In genomic region chr19:2056810-2057192, GRCh38 we compare ENCODE assay signal across 9 cellular contexts. TPM values are rescaled to one million over a fixed set of nuclear protein-coding genes. Genes with fewer than 3 reads are reported as not detected.
DNase-seq lines count a peak whose midpoint lies in the region; ATAC-seq, FAIRE-seq and TF ChIP-seq lines count a peak whose summit lies in the region.
"Had no signal": no experiment of that assay in that cellular context is flagged by ENCODE, and none has a peak within 500 bp of the region (broad histone marks: within the 10 kb centered on the region; RNA-seq: fewer than 3 reads in every experiment).

No MANE protein-coding gene starts in this region.

- peak overlapping the region; percentile 71 to 81 for H3K27ac ChIP-seq in kidney (ENCODE audit: low read depth in 2 of 2, low read length in 2 of 2)

- no peak for FAIRE-seq in kidney (lab: Jason Lieb, UNC)

- H3K4me1 Mint-ChIP-seq in HFFc6 (ENCODE audit: low read depth) = peaks cover 28% of the 10 kb centered on the region
- peaks cover 40% of the 10 kb centered on the region for H3K4me1 Mint-ChIP-seq in activated CD4-positive, alpha-beta memory T cell treated with anti-CD3 and anti-CD28 coated beads for 36 hours (ENCODE audit: low read depth)
- H3K4me1 Mint-ChIP-seq in stimulated activated memory B cell treated with anti-CD40 and anti-IgM and Interleukin-4, amounts not matched to agents 10 μg/mL and 1 μg/mL and 100 μg/mL, for 72 hours = peaks cover 72% of the 10 kb centered on the region

- no peaks in the 10 kb centered on the region for H3K9me3 Mint-ChIP-seq in HFFc6
- no peaks in the 10 kb centered on the region for H3K9me3 Mint-ChIP-seq in activated CD4-positive, alpha-beta memory T cell treated with anti-CD3 and anti-CD28 coated beads for 36 hours
- no peaks in the 10 kb centered on the region for H3K9me3 Mint-ChIP-seq in stimulated activated memory B cell treated with anti-CD40 and anti-IgM and Interleukin-4, amounts not matched to agents 10 μg/mL and 1 μg/mL and 100 μg/mL, for 72 hours

- DNase-seq in HFFc6 = no peak
- DNase-seq in activated CD4-positive, alpha-beta memory T cell treated with anti-CD3 and anti-CD28 coated beads for 36 hours = no peak
- peak; percentile 81 for DNase-seq in kidney
- no peak for DNase-seq in GOT3 (lab: John Stamatoyannopoulos, UW)
- DNase-seq in pons (ENCODE audit: low spot score) = no peak
- DNase-seq: NCI-H2107 had no signal

- no peaks in the 10 kb centered on the region for H3K36me3 Mint-ChIP-seq in HFFc6 (ENCODE audit: low read depth)
- H3K36me3 Mint-ChIP-seq in activated CD4-positive, alpha-beta memory T cell treated with anti-CD3 and anti-CD28 coated beads for 36 hours = peaks cover 2% of the 10 kb centered on the region
- H3K36me3 Mint-ChIP-seq in stimulated activated memory B cell treated with anti-CD40 and anti-IgM and Interleukin-4, amounts not matched to agents 10 μg/mL and 1 μg/mL and 100 μg/mL, for 72 hours = no peaks in the 10 kb centered on the region

- POLR2A ChIA-PET in activated CD4-positive, alpha-beta memory T cell treated with anti-CD3 and anti-CD28 coated beads for 36 hours (lab: Charles Lee) = no interaction called here

- H3K9me3 ChIP-seq in kidney (ENCODE audit: control insufficient read depth in 1 of 2, low read length in 2 of 2) = no peaks in the 10 kb centered on the region

- CTCF ChIA-PET in activated CD4-positive, alpha-beta memory T cell treated with anti-CD3 and anti-CD28 coated beads for 36 hours (lab: Charles Lee) = interaction anchor here (1.4 kb wide), 1 partner anchor 12 kb away, joined by 6 read pairs; no protein-coding TSS in a partner anchor

- peaks cover 1% of the 10 kb centered on the region for H3K27me3 Mint-ChIP-seq in HFFc6 (ENCODE audit: insufficient read depth)
- H3K27me3 Mint-ChIP-seq in activated CD4-positive, alpha-beta memory T cell treated with anti-CD3 and anti-CD28 coated beads for 36 hours = no peaks in the 10 kb centered on the region
- H3K27me3 Mint-ChIP-seq in stimulated activated memory B cell treated with anti-CD40 and anti-IgM and Interleukin-4, amounts not matched to agents 10 μg/mL and 1 μg/mL and 100 μg/mL, for 72 hours = no peaks in the 10 kb centered on the region

- no peak overlapping the region for H3K4me3 ChIP-seq in kidney (ENCODE audit: low read length in 2 of 2)
- H3K4me3 ChIP-seq: hepatocyte had no signal

- no peaks in the 10 kb centered on the region for H3K36me3 ChIP-seq in kidney (ENCODE audit: control insufficient read depth in 1 of 2, insufficient read depth in 2 of 2, low read length in 2 of 2)

- H3K9ac ChIP-seq in kidney (ENCODE audit: low read length in 2 of 2) = no peak overlapping the region

- TF ChIP-seq CTCF in HFFc6 (IDR thresholded peaks at IDR 0.05) (no peak), kidney (IDR thresholded peaks at IDR 0.05; ENCODE audit: borderline replicate concordance, extremely low read depth, insufficient read depth) (no peak)

- intact Hi-C loops in activated CD4-positive, alpha-beta memory T cell treated with anti-CD3 and anti-CD28 coated beads for 36 hours (cut with micrococcal nuclease) = no loop called here
- intact Hi-C loops in kidney (cut with DNase I) = no loop called here

- no peak overlapping the region for H3K4me3 Mint-ChIP-seq in HFFc6
- H3K4me3 Mint-ChIP-seq in activated CD4-positive, alpha-beta memory T cell treated with anti-CD3 and anti-CD28 coated beads for 36 hours = no peak overlapping the region
- peak overlapping the region; percentile 66 for H3K4me3 Mint-ChIP-seq in stimulated activated memory B cell treated with anti-CD40 and anti-IgM and Interleukin-4, amounts not matched to agents 10 μg/mL and 1 μg/mL and 100 μg/mL, for 72 hours

- ATAC-seq in stimulated activated memory B cell treated with anti-CD40 and anti-IgM and Interleukin-4, amounts not matched to agents 10 μg/mL and 1 μg/mL and 100 μg/mL, for 72 hours = no peak
- no peak for ATAC-seq in GM21528 (IDR thresholded peaks at IDR 0.05; ENCODE audit: low FRiP score, unreplicated experiment)

- peak overlapping the region; percentile 54 for H3K27ac Mint-ChIP-seq in HFFc6
- peak overlapping the region; percentile 96 for H3K27ac Mint-ChIP-seq in activated CD4-positive, alpha-beta memory T cell treated with anti-CD3 and anti-CD28 coated beads for 36 hours
- peak overlapping the region; percentile 96 for H3K27ac Mint-ChIP-seq in stimulated activated memory B cell treated with anti-CD40 and anti-IgM and Interleukin-4, amounts not matched to agents 10 μg/mL and 1 μg/mL and 100 μg/mL, for 72 hours

- peaks cover 21 to 42% of the 10 kb centered on the region in 2 donors for H3K4me1 ChIP-seq in kidney (ENCODE audit: control insufficient read depth in 1 of 2, insufficient read depth in 1 of 2, low read depth in 1 of 2, low read length in 2 of 2)

RNA-seq across cellular contexts. Expression of gene MKNK2, which starts 5.8 kb away (rescaled TPM):
- 10 to 100 TPM; 61.5 to 82.9 (median 65.2) TPM for total RNA-seq in HFFc6 (2021; fragmentation: NEBNext Ultra II Directional; extraction: Animal tissue kit (Norgen Biotek cat#: 25700))
- total RNA-seq in activated CD4-positive, alpha-beta memory T cell treated with anti-CD3 and anti-CD28 coated beads for 36 hours = 100 to 1,000 TPM; 143 to 157 TPM
- total RNA-seq in kidney = 190 TPM
- 67.2 TPM for polyA plus RNA-seq in kidney (ENCODE audit: insufficient read depth, low read depth, low replicate concordance)

RNA-seq across cellular contexts. Expression of gene MOB3A, which starts 39.3 kb away (rescaled TPM):
- 10 to 100 TPM; 47.1 to 52.6 (median 51.2) TPM for total RNA-seq in HFFc6 (2021; fragmentation: NEBNext Ultra II Directional; extraction: Animal tissue kit (Norgen Biotek cat#: 25700))
- total RNA-seq in activated CD4-positive, alpha-beta memory T cell treated with anti-CD3 and anti-CD28 coated beads for 36 hours = 100 to 1,000 TPM; 117 to 122 TPM
- total RNA-seq in kidney = 59.7 TPM
- polyA plus RNA-seq in kidney (ENCODE audit: insufficient read depth, low read depth, low replicate concordance) = 16.9 TPM

RNA-seq across cellular contexts. Expression of gene IZUMO4, which starts 39.9 kb away (rescaled TPM):
- total RNA-seq in HFFc6 (2021; fragmentation: NEBNext Ultra II Directional; extraction: Animal tissue kit (Norgen Biotek cat#: 25700)) = 1 to 10 TPM in 5 of 6 experiments, under 1 TPM in 1; 0.68 to 1.9 (median 1.5) TPM
- total RNA-seq in activated CD4-positive, alpha-beta memory T cell treated with anti-CD3 and anti-CD28 coated beads for 36 hours = 10 to 100 TPM; 14.2 to 16.4 TPM
- total RNA-seq in kidney = 4.3 TPM
- polyA plus RNA-seq in kidney (ENCODE audit: insufficient read depth, low read depth, low replicate concordance) = 8.9 TPM

RNA-seq across cellular contexts. Expression of gene BTBD2, which starts 41.3 kb away (rescaled TPM):
- 10 to 100 TPM; 74.1 to 95.6 (median 84.7) TPM for total RNA-seq in HFFc6 (2021; fragmentation: NEBNext Ultra II Directional; extraction: Animal tissue kit (Norgen Biotek cat#: 25700))
- 10 to 100 TPM; 37.3 to 42.9 TPM for total RNA-seq in activated CD4-positive, alpha-beta memory T cell treated with anti-CD3 and anti-CD28 coated beads for 36 hours
- 70.3 TPM for total RNA-seq in kidney
- polyA plus RNA-seq in kidney (ENCODE audit: insufficient read depth, low read depth, low replicate concordance) = 57.0 TPM
